21 cellular contexts compared by ENCODE assay signal in the genomic region with DNA sequence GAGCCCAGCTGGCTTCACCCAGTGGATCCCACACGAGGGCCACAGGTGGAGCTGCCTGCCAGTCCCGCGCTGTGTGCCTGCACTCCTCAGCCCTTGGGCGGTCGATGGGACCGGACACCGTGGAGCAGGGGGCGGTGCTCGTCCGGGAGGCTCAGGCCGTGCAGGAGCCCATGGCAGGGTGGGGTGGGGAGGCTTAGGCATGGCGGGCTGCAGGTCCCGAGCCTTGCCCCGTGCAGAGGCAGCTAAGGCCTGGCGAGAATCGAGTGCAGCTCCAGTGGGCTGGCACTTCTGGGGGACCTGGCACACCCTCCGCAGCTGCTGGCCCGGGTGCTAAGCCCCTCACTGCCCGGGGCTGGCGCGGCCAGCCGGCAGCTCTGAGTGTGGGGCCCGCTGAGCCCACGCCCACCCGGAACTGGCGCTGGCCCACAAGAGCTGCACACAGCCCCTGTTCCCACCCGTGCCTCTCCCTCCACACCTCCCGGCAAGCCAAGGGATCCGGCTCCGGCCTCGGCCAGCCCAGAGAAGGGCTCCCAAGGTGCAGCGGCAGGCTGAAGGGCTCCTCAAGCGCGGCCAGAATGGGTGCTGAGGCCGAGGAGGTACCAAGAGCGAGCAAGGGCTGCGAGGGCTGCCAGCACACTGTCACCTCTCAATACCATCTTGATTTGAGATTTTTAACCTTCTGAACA.
"Had no signal": no experiment of that assay in that cellular context is flagged by ENCODE, and none has a peak within 500 bp of the region (broad histone marks: within the 10 kb centered on the region; RNA-seq: fewer than 3 reads in every experiment).

No MANE protein-coding gene starts in this region.

- H3K4me1 ChIP-seq: left ventricle myocardium inferior, pancreas, psoas muscle, right atrium auricular region, right lobe of liver, suprapubic skin, tibial nerve, vagina had no signal

- H3K27ac ChIP-seq: left ventricle myocardium inferior, pancreas, psoas muscle, right atrium auricular region, right lobe of liver, skin epidermis, suprapubic skin, tibial nerve, vagina had no signal

- FAIRE-seq: islet of Langerhans, pancreas had no signal

- H3K27me3 ChIP-seq: pancreas, right atrium auricular region, right lobe of liver, suprapubic skin, tibial nerve, vagina had no signal

- DNase-seq: head of caudate nucleus; hypothalamus; immature natural killer cell; left ventricle myocardium inferior; midbrain; mucosa of descending colon; naive thymus-derived CD4-positive, alpha-beta T cell; nucleus accumbens; psoas muscle; right lobe of liver; stimulated activated CD4-positive, alpha-beta T cell treated with anti-CD3 and anti-CD28 coated beads, Interleukin-4, amount 100 ng/mL, for 24 hours; stimulated activated naive CD4-positive, alpha-beta T cell had no signal

- H3K9me3 ChIP-seq: left ventricle myocardium inferior, mucosa of descending colon, pancreas, psoas muscle, right atrium auricular region, right lobe of liver, suprapubic skin, tibial nerve, vagina had no signal

- H3K4me3 ChIP-seq: left ventricle myocardium inferior, mucosa of descending colon, pancreas, psoas muscle, right atrium auricular region, right lobe of liver, skin epidermis, suprapubic skin, tibial nerve, vagina had no signal

- ATAC-seq: mucosa of descending colon; naive thymus-derived CD4-positive, alpha-beta T cell; natural killer cell treated with Interleukin-12 subunit alpha and Interleukin-12 subunit beta and Interleukin-15 and Interleukin-18, amount 100 ng/mL, for 72 hours; pancreas; psoas muscle; right lobe of liver; stimulated activated effector memory CD8-positive, alpha-beta T cell treated with anti-CD3 and anti-CD28 coated beads, Interleukin-12 subunit alpha, Interleukin-12 subunit beta, amount 100 ng/mL, for 72 hours had no signal

- H3K36me3 ChIP-seq: left ventricle myocardium inferior, pancreas, right atrium auricular region, right lobe of liver, suprapubic skin, tibial nerve, vagina had no signal
